ENCODE assay signal across 8 cellular contexts in genomic region chr16:78770353-78771091, GRCh38.
A peak's percentile ranks its signal among the peaks of the same experiment; 100 is the strongest.
DNase-seq lines count a peak whose midpoint lies in the region; ATAC-seq, FAIRE-seq and TF ChIP-seq lines count a peak whose summit lies in the region.
"Had no signal": no experiment of that assay in that cellular context is flagged by ENCODE, and none has a peak within 500 bp of the region (broad histone marks: within the 10 kb centered on the region; RNA-seq: fewer than 3 reads in every experiment).

No MANE protein-coding gene starts in this region.

- peak overlapping the region; percentile 20 for H3K4ac ChIP-seq in trophoblast cell (ENCODE audit: low read depth, low read length)

- no peaks in the 10 kb centered on the region for H3K9me3 Mint-ChIP-seq in activated T-cell treated with anti-CD3 and anti-CD28 coated beads, Interleukin-2, amount 50 U/mL, for 72 hours

- peaks cover 8% of the 10 kb centered on the region for H3K27me3 Mint-ChIP-seq in activated T-cell treated with anti-CD3 and anti-CD28 coated beads, Interleukin-2, amount 50 U/mL, for 72 hours (ENCODE audit: low read depth)

- H2BK120ac ChIP-seq in trophoblast cell (ENCODE audit: insufficient read depth, low read length, poor library complexity): no peak overlapping the region

- H3K9me2 ChIP-seq in OCI-LY7 (ENCODE audit: insufficient read depth, low read length): no peaks in the 10 kb centered on the region

- no peak overlapping the region for H2AFZ ChIP-seq in OCI-LY7 (ENCODE audit: low read length)
- peak overlapping the region; percentile 70 for H2AFZ ChIP-seq in trophoblast cell (ENCODE audit: insufficient read depth, low read length, poor library complexity)

- H3K27ac Mint-ChIP-seq in activated T-cell treated with anti-CD3 and anti-CD28 coated beads, Interleukin-2, amount 50 U/mL, for 72 hours: peak overlapping the region; percentile 38

- H3K36me3 ChIP-seq in OCI-LY7 (ENCODE audit: insufficient read depth, low read length) (no peaks in the 10 kb centered on the region), trophoblast cell (ENCODE audit: control insufficient read depth in 1 of 2, insufficient read depth in 2 of 2, low read length in 2 of 2) (no peaks in the 10 kb centered on the region), upper lobe of right lung (no peaks in the 10 kb centered on the region)

- H3K9me3 ChIP-seq in OCI-LY7 (ENCODE audit: low read length): no peaks in the 10 kb centered on the region
- H3K9me3 ChIP-seq in trophoblast cell (ENCODE audit: insufficient read depth, low read depth, low read length): peaks cover 1% of the 10 kb centered on the region
- H3K9me3 ChIP-seq in upper lobe of right lung: no peaks in the 10 kb centered on the region

- ATAC-seq in GM18508 (IDR thresholded peaks at IDR 0.05; ENCODE audit: insufficient read depth, unreplicated experiment) (peak; percentile 67), HG03045 (IDR thresholded peaks at IDR 0.05; ENCODE audit: unreplicated experiment) (peak; percentile 69), upper lobe of right lung (peak; percentile 96)
- peak in 1 of 2 donors; percentile 14 for ATAC-seq in activated T-cell treated with anti-CD3 and anti-CD28 coated beads, Interleukin-2, amount 50 U/mL, for 72 hours (replicated peaks in 1 of 2)

- peaks cover 50% of the 10 kb centered on the region for H3K4me1 Mint-ChIP-seq in activated T-cell treated with anti-CD3 and anti-CD28 coated beads, Interleukin-2, amount 50 U/mL, for 72 hours (ENCODE audit: low read depth)

- FAIRE-seq in frontal cortex (lab: Jason Lieb, UNC): no peak

- no peak overlapping the region for H2BK5ac ChIP-seq in trophoblast cell (ENCODE audit: low read depth, low read length, poor library complexity)

- peak overlapping the region; percentile 42 for H2BK12ac ChIP-seq in trophoblast cell (ENCODE audit: low read length)

- POLR2A ChIA-PET in OCI-LY7 (lab: Charles Lee): interaction anchor here (0.9 kb wide), 1 partner anchor 65 kb away, joined by 6 read pairs; no protein-coding TSS in a partner anchor

- no peaks in the 10 kb centered on the region for H4K20me1 ChIP-seq in OCI-LY7 (ENCODE audit: insufficient read depth, low read length)

- H2AK5ac ChIP-seq in trophoblast cell (ENCODE audit: low read length): peak overlapping the region; percentile 86

- peak overlapping the region; percentile 35 to 60 for H3K4me3 Mint-ChIP-seq in activated T-cell treated with anti-CD3 and anti-CD28 coated beads, Interleukin-2, amount 50 U/mL, for 72 hours

- WGBS in trophoblast cell (ENCODE audit: extremely low coverage, insufficient coverage, insufficient read length): no CpG with 5 or more reads among the region's 23 CpGs

- H3K27me3 ChIP-seq in trophoblast cell (ENCODE audit: insufficient read depth, low read length): no peaks in the 10 kb centered on the region
- H3K27me3 ChIP-seq in upper lobe of right lung: no peaks in the 10 kb centered on the region

- peak; percentile 61 for DNase-seq in OCI-LY7 (ENCODE audit: low spot score)
- peak; percentile 75 to 90 for DNase-seq in activated T-cell treated with anti-CD3 and anti-CD28 coated beads, Interleukin-2, amount 50 U/mL, for 72 hours
- peak; percentile 29 to 79 for DNase-seq in frontal cortex (ENCODE audit: low spot score in 2 of 2)
- DNase-seq in trophoblast cell: peak; percentile 57 to 81
- DNase-seq in upper lobe of right lung: peak; percentile 88

- H4K12ac ChIP-seq in trophoblast cell (ENCODE audit: low read depth, low read length): peak overlapping the region; percentile 79

- TF ChIP-seq CTCF in OCI-LY7 (conservative IDR thresholded peaks at IDR 0.05; ENCODE audit: low read length): peak; percentile 79
- TF ChIP-seq CTCF in upper lobe of right lung (IDR thresholded peaks at IDR 0.05): peak; percentile 94

- H3K79me1 ChIP-seq in trophoblast cell (ENCODE audit: low read length): peaks cover 5% of the 10 kb centered on the region

- CTCF ChIA-PET in OCI-LY7 (lab: Charles Lee; ENCODE audit: unreplicated experiment): no interaction called here

- peak overlapping the region; percentile 86 for H3K18ac ChIP-seq in trophoblast cell (ENCODE audit: low read length)

- H4K91ac ChIP-seq in trophoblast cell (ENCODE audit: low read depth, low read length): peak overlapping the region; percentile 77

- no peak overlapping the region for H3K23ac ChIP-seq in trophoblast cell (ENCODE audit: low read length)

- peak overlapping the region; percentile 72 for H4K8ac ChIP-seq in trophoblast cell (ENCODE audit: low read depth, low read length)

- no peaks in the 10 kb centered on the region for H3K4me1 ChIP-seq in OCI-LY7 (ENCODE audit: insufficient read depth, low read length, poor library complexity, severe bottlenecking)
- peaks cover 0 to 1% of the 10 kb centered on the region in 2 experiments for H3K4me1 ChIP-seq in trophoblast cell (ENCODE audit: control insufficient read depth in 1 of 2, insufficient read depth in 2 of 2, low read length in 2 of 2)
- peaks cover 9% of the 10 kb centered on the region for H3K4me1 ChIP-seq in upper lobe of right lung

- intact Hi-C loops in OCI-LY7 (cut with micrococcal nuclease; ENCODE audit: unreplicated experiment) (loop anchor here (2.0 to 10.0 kb wide), 4 partner anchors 66 to 648 kb away; no protein-coding TSS in a partner anchor), upper lobe of right lung (cut with DNase I) (no loop called here)

- H3K4me3 ChIP-seq in OCI-LY7 (ENCODE audit: low read depth, low read length, poor library complexity, severe bottlenecking) (no peak overlapping the region), trophoblast cell (ENCODE audit: low read depth, low read length) (no peak overlapping the region), upper lobe of right lung (no peak overlapping the region)

- H3K4me2 ChIP-seq in OCI-LY7 (ENCODE audit: low read length) (no peak overlapping the region), trophoblast cell (ENCODE audit: low read length) (no peak overlapping the region)

- peaks cover 2 to 12% of the 10 kb centered on the region in 2 donors for H3K36me3 Mint-ChIP-seq in activated T-cell treated with anti-CD3 and anti-CD28 coated beads, Interleukin-2, amount 50 U/mL, for 72 hours (ENCODE audit: insufficient read depth in 2 of 2)

- no TSS peak for BruUV-seq in OCI-LY7 (replicated peaks; lab: Mats Ljungman, UMichigan)

- H3K27ac ChIP-seq in OCI-LY7 (ENCODE audit: low read depth, low read length, poor library complexity, severe bottlenecking): no peak overlapping the region
- H3K27ac ChIP-seq in trophoblast cell (ENCODE audit: low read depth, low read length): no peak overlapping the region
- no peak overlapping the region for H3K27ac ChIP-seq in upper lobe of right lung
- H3K27ac ChIP-seq: epithelial cell of prostate had no signal

- no peak overlapping the region for H3K14ac ChIP-seq in trophoblast cell (ENCODE audit: low read length)

- H3K79me2 ChIP-seq in OCI-LY7 (ENCODE audit: insufficient read depth, low read depth, low read length) (no peaks in the 10 kb centered on the region), trophoblast cell (ENCODE audit: control insufficient read depth, insufficient read depth, low read length, poor library complexity) (no peaks in the 10 kb centered on the region)

- no peak overlapping the region for H3K9ac ChIP-seq in trophoblast cell (ENCODE audit: low read length)
